23 cellular contexts compared by ENCODE assay signal in genomic region chr7:157679607-157680006, GRCh38.
A peak's percentile ranks its signal among the peaks of the same experiment; 100 is the strongest.
DNase-seq lines count a peak whose midpoint lies in the region; ATAC-seq and TF ChIP-seq lines count a peak whose summit lies in the region.
"Had no signal": no experiment of that assay in that cellular context is flagged by ENCODE, and none has a peak within 500 bp of the region (broad histone marks: within the 10 kb centered on the region; RNA-seq: fewer than 3 reads in every experiment).

No MANE protein-coding gene starts in this region.

- peaks cover 99% of the 10 kb centered on the region for H3K79me2 ChIP-seq in DND-41 (ENCODE audit: insufficient read depth, low read length)

- no peak overlapping the region for H2AFZ ChIP-seq in DND-41 (ENCODE audit: low read depth, low read length)

- peaks cover 8% of the 10 kb centered on the region for H4K20me1 ChIP-seq in DND-41 (ENCODE audit: insufficient read depth, low read length)

- H3K4me1 ChIP-seq in DND-41 (ENCODE audit: insufficient read depth, low read length), result peaks cover 94% of the 10 kb centered on the region

- H3K4me3 ChIP-seq in DND-41 (ENCODE audit: low read depth in 1 of 2, low read length in 2 of 2) (no peak overlapping the region), H7 (ENCODE audit: insufficient read depth, low read depth, low read length) (no peak overlapping the region)
- H3K4me3 ChIP-seq: BLaER1 treated with 17β-estradiol and CSF1 and Interleukin-3, amounts not matched to agents 10 nM and 100 nM; body of pancreas; stomach; tibial artery had no signal

- ATAC-seq in DND-41 (ENCODE audit: insufficient read depth, low read depth), result no peak
- no peak for ATAC-seq in activated CD4-positive, CD25-positive, alpha-beta regulatory T cell treated with anti-CD3 and anti-CD28 coated beads, Interleukin-2, amount 50 U/mL, for 24 hours
- ATAC-seq: activated CD8-positive, alpha-beta T cell treated with anti-CD3 and anti-CD28 coated beads for 36 hours; body of pancreas; left cardiac atrium; Panc1; right cardiac atrium had no signal

- intact Hi-C loops in posterior vena cava (cut with DNase I), result no loop called here

- H3K4me2 ChIP-seq in DND-41 (ENCODE audit: insufficient read depth, low read length), result peak overlapping the region; percentile 38
- H3K4me2 ChIP-seq: BLaER1 treated with 17β-estradiol and CSF1 and Interleukin-3, amounts not matched to agents 10 nM and 100 nM had no signal

- H3K9me3 ChIP-seq in DND-41 (ENCODE audit: insufficient read depth, low read length, severe bottlenecking), result no peaks in the 10 kb centered on the region
- H3K9me3 ChIP-seq: BLaER1 treated with 17β-estradiol and CSF1 and Interleukin-3, amounts not matched to agents 10 nM and 100 nM; body of pancreas; stomach; tibial artery had no signal

- no peaks in the 10 kb centered on the region for H3K9me3 Mint-ChIP-seq in chondrocyte (ENCODE audit: low read depth)
- H3K9me3 Mint-ChIP-seq: activated CD8-positive, alpha-beta T cell treated with anti-CD3 and anti-CD28 coated beads for 36 hours; immature natural killer cell; neural crest cell; T-helper 2 cell treated with Interferon-gamma antibody and Interleukin-4, amounts not matched to agents 5 μg/mL and 100 μg/mL, for 36 hours had no signal

- H3K4me3 Mint-ChIP-seq in chondrocyte (ENCODE audit: unreplicated experiment), result no peak overlapping the region
- H3K4me3 Mint-ChIP-seq: activated CD8-positive, alpha-beta T cell treated with anti-CD3 and anti-CD28 coated beads for 36 hours; immature natural killer cell; T-helper 2 cell treated with Interferon-gamma antibody and Interleukin-4, amounts not matched to agents 5 μg/mL and 100 μg/mL, for 36 hours had no signal

- TF ChIP-seq CTCF in DND-41 (IDR thresholded peaks at IDR 0.05; ENCODE audit: borderline replicate concordance, extremely low read depth, low read length, poor library complexity, severe bottlenecking), result no peak
- TF ChIP-seq CTCF in chondrocyte (IDR thresholded peaks at IDR 0.05), result no peak

- no peaks in the 10 kb centered on the region for H3K36me3 Mint-ChIP-seq in chondrocyte (ENCODE audit: low read depth)
- H3K36me3 Mint-ChIP-seq: immature natural killer cell had no signal

- H3K4me1 Mint-ChIP-seq in chondrocyte (ENCODE audit: low read depth), result peaks cover 5% of the 10 kb centered on the region
- H3K4me1 Mint-ChIP-seq: immature natural killer cell had no signal

- peak; percentile 33 for DNase-seq in DND-41
- peak; percentile 35 for DNase-seq in H7
- peak; percentile 60 for DNase-seq in chondrocyte (ENCODE audit: low spot score)
- DNase-seq in posterior vena cava (ENCODE audit: low spot score), result peak; percentile 72
- DNase-seq in NCI-H1048 (lab: John Stamatoyannopoulos, UW), result no peak
- no peak for DNase-seq in cerebellar cortex (ENCODE audit: low spot score)
- DNase-seq: activated CD8-positive, alpha-beta T cell treated with anti-CD3 and anti-CD28 coated beads for 36 hours; body of pancreas; DMS153; immature natural killer cell; Kasumi-1; left cardiac atrium; NCI-H146; NCI-H748 treated with DMSO at 0.1 percent for 48 hours; right cardiac atrium; SHP77 treated with DMSO at 0.1 percent for 48 hours; stomach had no signal

- H3K27me3 ChIP-seq in DND-41 (ENCODE audit: insufficient read depth, low read length, poor library complexity), result no peaks in the 10 kb centered on the region
- peaks cover 48% of the 10 kb centered on the region for H3K27me3 ChIP-seq in H7 (ENCODE audit: control insufficient read depth, insufficient read depth, low read length)
- H3K27me3 ChIP-seq: body of pancreas had no signal

- H3K9ac ChIP-seq in DND-41 (ENCODE audit: low read depth, low read length), result peak overlapping the region; percentile 19; the same call in 1 of the 2 replicates
- H3K9ac ChIP-seq: BLaER1 treated with 17β-estradiol and CSF1 and Interleukin-3, amounts not matched to agents 10 nM and 100 nM had no signal

- H3K27ac ChIP-seq in DND-41 (ENCODE audit: low read length), result peak overlapping the region; percentile 70
- H3K27ac ChIP-seq: BLaER1 treated with 17β-estradiol and CSF1 and Interleukin-3, amounts not matched to agents 10 nM and 100 nM; body of pancreas; stomach; tibial artery had no signal

- no peak overlapping the region for H3K27ac Mint-ChIP-seq in chondrocyte (ENCODE audit: unreplicated experiment)
- H3K27ac Mint-ChIP-seq: activated CD8-positive, alpha-beta T cell treated with anti-CD3 and anti-CD28 coated beads for 36 hours; immature natural killer cell; T-helper 2 cell treated with Interferon-gamma antibody and Interleukin-4, amounts not matched to agents 5 μg/mL and 100 μg/mL, for 36 hours had no signal

- peaks cover 89% of the 10 kb centered on the region for H3K36me3 ChIP-seq in DND-41 (ENCODE audit: insufficient read depth, low read length)
- no peaks in the 10 kb centered on the region for H3K36me3 ChIP-seq in H7 (replicated peaks; ENCODE audit: control insufficient read depth, insufficient read depth, low read length)
- H3K36me3 ChIP-seq: BLaER1 treated with 17β-estradiol and CSF1 and Interleukin-3, amounts not matched to agents 10 nM and 100 nM; tibial artery had no signal

- peaks cover 84% of the 10 kb centered on the region for H3K27me3 Mint-ChIP-seq in chondrocyte (ENCODE audit: low read depth)

Comparison
In these comparisons a context has a peak if more than half of its experiments do, and no peak if none do; other contexts are left out.
1. DNase-seq: peak in DND-41 (single experiment), H7 (single experiment), chondrocyte (single experiment) and posterior vena cava (single experiment); none in NCI-H1048 (single experiment) and cerebellar cortex (single experiment).